ENCODE assay signal across 33 cellular contexts in the genomic region with DNA sequence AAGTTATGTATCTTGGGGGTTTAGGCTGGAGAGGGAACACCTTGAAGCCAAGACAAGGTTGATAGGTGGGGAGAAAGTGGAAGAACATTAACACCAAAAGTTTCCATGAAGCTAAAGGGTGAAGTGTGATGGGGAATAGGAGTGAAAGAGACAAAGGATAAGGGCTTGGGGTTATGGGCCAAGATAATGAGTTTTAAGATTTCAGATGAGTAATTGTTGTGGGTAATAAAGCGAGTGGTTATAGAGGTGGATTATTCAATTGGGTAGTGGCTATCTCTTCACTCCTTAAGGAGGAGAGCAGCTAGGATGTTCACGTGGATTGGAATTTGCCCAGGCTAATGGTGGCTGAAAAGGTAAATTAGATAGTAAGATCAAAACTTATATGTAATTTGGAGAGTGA. TPM values are rescaled to one million over a fixed set of nuclear protein-coding genes. Genes with fewer than 3 reads are reported as not detected.
DNase-seq lines count a peak whose midpoint lies in the region; ATAC-seq, FAIRE-seq and TF ChIP-seq lines count a peak whose summit lies in the region.
"Had no signal": no experiment of that assay in that cellular context is flagged by ENCODE, and none has a peak within 500 bp of the region (broad histone marks: within the 10 kb centered on the region; RNA-seq: fewer than 3 reads in every experiment).

No MANE protein-coding gene starts in this region.

- H3K36me3 Mint-ChIP-seq in activated T-helper 1 cell treated with anti-CD3 and anti-CD28 coated beads, Interleukin-12 subunit alpha, Interleukin-12 subunit beta, Interleukin-2, Interleukin-4 antibody, amounts not matched to agents 30 ng/mL and 10 ng/mL and 1 ng/mL, durations not matched to agents 14 hours and 24 hours and 36 hours (ENCODE audit: low read depth) = peaks cover 16% of the 10 kb centered on the region
- H3K36me3 Mint-ChIP-seq in memory B cell = peaks cover 20% of the 10 kb centered on the region

- DNase-seq in HepG2 (ENCODE audit: low spot score) = no peak
- DNase-seq in right lobe of liver = no peak
- no peak for DNase-seq in activated T-helper 1 cell treated with anti-CD3 and anti-CD28 coated beads, Interleukin-12 subunit alpha, Interleukin-12 subunit beta, Interleukin-2, Interleukin-4 antibody, amounts not matched to agents 30 ng/mL and 10 ng/mL and 1 ng/mL, durations not matched to agents 14 hours and 24 hours and 36 hours (ENCODE audit: low spot score)
- DNase-seq in memory B cell (ENCODE audit: low spot score in 2 of 2) = no peak
- DNase-seq in stimulated activated naive CD8-positive, alpha-beta T cell treated with anti-CD3 and anti-CD28 coated beads, Interleukin-15, amount 100 ng/mL, for 72 hours = no peak
- DNase-seq in HCEC 1CT = no peak
- DNase-seq in NCI-H1092 treated with DMSO at 0.1 percent for 48 hours (lab: John Stamatoyannopoulos, UW) = no peak
- DNase-seq: activated CD4-positive, alpha-beta T cell treated with anti-CD3 and anti-CD28 coated beads for 4 hours; activated CD8-positive, alpha-beta memory T cell treated with anti-CD3 and anti-CD28 coated beads, Interleukin-2, amount 10 ng/mL, durations not matched to agents 7 days and 5 days; activated effector memory CD4-positive, alpha-beta T cell treated with anti-CD3 and anti-CD28 coated beads, Interleukin-2, amount 50 U/mL, for 16 hours; amygdala; colonic mucosa; effector memory CD8-positive, alpha-beta T cell; head of caudate nucleus; Kasumi-1; lower lobe of right lung; mucosa of descending colon; NCI-H146; NCI-H2107; NCI-H446 treated with DMSO at 0.1 percent for 48 hours; NCI-H82; RPMI8226; stimulated activated CD4-positive, alpha-beta T cell treated with anti-CD3 and anti-CD28 coated beads, Interleukin-2, amount 100 ng/mL, for 48 hours; T-helper 1 cell had no signal

- H3K9me3 ChIP-seq in HepG2 (ENCODE audit: low read length) (no peaks in the 10 kb centered on the region), right lobe of liver (no peaks in the 10 kb centered on the region)
- H3K9me3 ChIP-seq: breast epithelium, colonic mucosa, lower lobe of right lung, mucosa of descending colon, right atrium auricular region, vagina had no signal

- H3K36me3 ChIP-seq in HepG2 (replicated peaks in 1 of 2; ENCODE audit: control insufficient read depth in 1 of 2, insufficient read depth in 2 of 2, low read length in 2 of 2) (peaks cover 7 to 29% of the 10 kb centered on the region in 2 experiments), right lobe of liver (no peaks in the 10 kb centered on the region)
- H3K36me3 ChIP-seq: breast epithelium, colonic mucosa, lower lobe of right lung, right atrium auricular region, vagina had no signal

- H3K27me3 ChIP-seq in HepG2 (ENCODE audit: control insufficient read depth in 1 of 2, insufficient read depth in 2 of 2, low read length in 2 of 2) = no peaks in the 10 kb centered on the region
- H3K27me3 ChIP-seq in right lobe of liver = no peaks in the 10 kb centered on the region
- H3K27me3 ChIP-seq: breast epithelium, colonic mucosa, right atrium auricular region, vagina had no signal

- TF ChIP-seq CTCF in HepG2 (CRISPR knock-in tag; IDR thresholded peaks at IDR 0.05) (no peak), right lobe of liver (IDR thresholded peaks at IDR 0.05) (no peak)

- no peaks in the 10 kb centered on the region for H3K9me3 Mint-ChIP-seq in activated T-helper 1 cell treated with anti-CD3 and anti-CD28 coated beads, Interleukin-12 subunit alpha, Interleukin-12 subunit beta, Interleukin-2, Interleukin-4 antibody, amounts not matched to agents 30 ng/mL and 10 ng/mL and 1 ng/mL, durations not matched to agents 14 hours and 24 hours and 36 hours
- no peaks in the 10 kb centered on the region for H3K9me3 Mint-ChIP-seq in memory B cell
- H3K9me3 Mint-ChIP-seq in stimulated activated naive CD8-positive, alpha-beta T cell treated with anti-CD3 and anti-CD28 coated beads, Interleukin-15, amount 100 ng/mL, for 72 hours = no peaks in the 10 kb centered on the region
- H3K9me3 Mint-ChIP-seq: effector memory CD8-positive, alpha-beta T cell had no signal

- no peak overlapping the region for H2AFZ ChIP-seq in HepG2 (ENCODE audit: low read length)
- H2AFZ ChIP-seq: parathyroid adenoma had no signal

- H3K4me1 ChIP-seq in HepG2 (ENCODE audit: insufficient read depth, low read length) (peaks cover 100% of the 10 kb centered on the region), right lobe of liver (peaks cover 0 to 33% (median 16%) of the 10 kb centered on the region in 4 donors)
- H3K4me1 ChIP-seq: breast epithelium, colonic mucosa had no signal

- peaks cover 45% of the 10 kb centered on the region for H3K4me1 Mint-ChIP-seq in activated T-helper 1 cell treated with anti-CD3 and anti-CD28 coated beads, Interleukin-12 subunit alpha, Interleukin-12 subunit beta, Interleukin-2, Interleukin-4 antibody, amounts not matched to agents 30 ng/mL and 10 ng/mL and 1 ng/mL, durations not matched to agents 14 hours and 24 hours and 36 hours (ENCODE audit: low read depth)
- H3K4me1 Mint-ChIP-seq in memory B cell = peaks cover 40% of the 10 kb centered on the region
- peaks cover 45% of the 10 kb centered on the region for H3K4me1 Mint-ChIP-seq in stimulated activated naive CD8-positive, alpha-beta T cell treated with anti-CD3 and anti-CD28 coated beads, Interleukin-15, amount 100 ng/mL, for 72 hours

- TF ChIP-seq EP300 in HepG2 (IDR thresholded peaks at IDR 0.05; ENCODE audit: low read depth in 2 of 2, low read length in 2 of 2) (no peak), HepG2 (CRISPR knock-in tag; IDR thresholded peaks at IDR 0.05; ENCODE audit: borderline replicate concordance) (no peak)

- POLR2A ChIA-PET in HepG2 (lab: Yijun Ruan, JAX) = interaction anchor here (2.1 kb wide), 1 partner anchor 66 kb away, joined by 5 read pairs; no protein-coding TSS in a partner anchor

- no peak overlapping the region for H3K4me3 ChIP-seq in HepG2 (replicated peaks in 1 of 3; ENCODE audit: insufficient read depth in 1 of 3, low read depth in 2 of 3, low read length in 3 of 3)
- no peak overlapping the region for H3K4me3 ChIP-seq in right lobe of liver
- H3K4me3 ChIP-seq: breast epithelium, colonic mucosa, lower lobe of right lung, mucosa of descending colon, right atrium auricular region, vagina had no signal

- in situ Hi-C loops in HepG2 (cut with HindIII; ENCODE audit: extremely low pct_ligation_motif_present, low pct_unique_long_range_greater_than_20kb) = loop anchor here (5.0 to 25.0 kb wide), 2 partner anchors 102 to 337 kb away; no protein-coding TSS in a partner anchor

- 93% methylated on average over 2 of the region's 2 CpGs for WGBS in HepG2 (ENCODE audit: low lambda C conversion rate)
- 96% methylated on average over 2 of the region's 2 CpGs for whole genome bisulfite sequencing in right lobe of liver (ENCODE audit: insufficient coverage, low coverage, low lambda C conversion rate, missing lambda C conversion rate)

- no peaks in the 10 kb centered on the region for H3K27me3 Mint-ChIP-seq in activated T-helper 1 cell treated with anti-CD3 and anti-CD28 coated beads, Interleukin-12 subunit alpha, Interleukin-12 subunit beta, Interleukin-2, Interleukin-4 antibody, amounts not matched to agents 30 ng/mL and 10 ng/mL and 1 ng/mL, durations not matched to agents 14 hours and 24 hours and 36 hours (ENCODE audit: insufficient read depth)
- H3K27me3 Mint-ChIP-seq in memory B cell = no peaks in the 10 kb centered on the region
- no peaks in the 10 kb centered on the region for H3K27me3 Mint-ChIP-seq in stimulated activated naive CD8-positive, alpha-beta T cell treated with anti-CD3 and anti-CD28 coated beads, Interleukin-15, amount 100 ng/mL, for 72 hours
- H3K27me3 Mint-ChIP-seq: activated CD8-positive, alpha-beta memory T cell treated with anti-CD3 and anti-CD28 coated beads, Interleukin-2, amount 10 ng/mL, durations not matched to agents 7 days and 5 days; effector memory CD8-positive, alpha-beta T cell had no signal

- CTCF ChIA-PET in HepG2 (lab: Yijun Ruan, JAX; ENCODE audit: low intra/inter-chr PET ratio, low total read pairs) = no interaction called here

- TF ChIP-seq RAD21 in HepG2 (CRISPR knock-in tag; IDR thresholded peaks at IDR 0.05) = no peak

- TF ChIP-seq POLR2A in HepG2 (IDR thresholded peaks at IDR 0.05; ENCODE audit: insufficient read depth in 1 of 2, low read depth in 2 of 2, low read length in 2 of 2) (no peak), right lobe of liver (IDR thresholded peaks at IDR 0.05) (no peak)

- H3K27ac Mint-ChIP-seq in activated T-helper 1 cell treated with anti-CD3 and anti-CD28 coated beads, Interleukin-12 subunit alpha, Interleukin-12 subunit beta, Interleukin-2, Interleukin-4 antibody, amounts not matched to agents 30 ng/mL and 10 ng/mL and 1 ng/mL, durations not matched to agents 14 hours and 24 hours and 36 hours = peak overlapping the region; percentile 20
- peak overlapping the region; percentile 62 for H3K27ac Mint-ChIP-seq in memory B cell
- peak overlapping the region in 1 of 2 donors; percentile 16 for H3K27ac Mint-ChIP-seq in stimulated activated naive CD8-positive, alpha-beta T cell treated with anti-CD3 and anti-CD28 coated beads, Interleukin-15, amount 100 ng/mL, for 72 hours
- H3K27ac Mint-ChIP-seq: activated CD8-positive, alpha-beta memory T cell treated with anti-CD3 and anti-CD28 coated beads, Interleukin-2, amount 10 ng/mL, durations not matched to agents 7 days and 5 days had no signal

- H3K79me2 ChIP-seq in HepG2 (ENCODE audit: insufficient read depth, low read length) = peaks cover 98% of the 10 kb centered on the region

- peaks cover 75% of the 10 kb centered on the region for H4K20me1 ChIP-seq in HepG2 (ENCODE audit: insufficient read depth, low read length)

- no peak for ATAC-seq in HepG2
- no peak for ATAC-seq in right lobe of liver
- ATAC-seq in memory B cell (ENCODE audit: low read depth) = no peak
- ATAC-seq in stimulated activated naive CD8-positive, alpha-beta T cell treated with anti-CD3 and anti-CD28 coated beads, Interleukin-15, amount 100 ng/mL, for 72 hours = peak; percentile 60
- ATAC-seq in GM19324 (IDR thresholded peaks at IDR 0.05; ENCODE audit: low FRiP score, unreplicated experiment) = no peak
- ATAC-seq: activated CD8-positive, alpha-beta memory T cell treated with anti-CD3 and anti-CD28 coated beads, Interleukin-2, amount 10 ng/mL, durations not matched to agents 7 days and 5 days; effector memory CD8-positive, alpha-beta T cell; HCT116; lower lobe of right lung; mucosa of descending colon had no signal

- FAIRE-seq in HepG2 (lab: Jason Lieb, UNC) = no peak
- FAIRE-seq: TTC549 had no signal

- intact Hi-C loops in HepG2 (cut with micrococcal nuclease; ENCODE audit: unreplicated experiment) (loop anchor here (5.0 kb wide), 1 partner anchor 347 kb away; no protein-coding TSS in a partner anchor), right lobe of liver (cut with DNase I) (loop anchor here in 1 of 2 donors (10.0 kb wide), 1 partner anchor 104 kb away; no protein-coding TSS in a partner anchor)
- intact Hi-C loops in activated T-helper 1 cell treated with anti-CD3 and anti-CD28 coated beads, Interleukin-12 subunit alpha, Interleukin-12 subunit beta, Interleukin-2, Interleukin-4 antibody, amounts not matched to agents 30 ng/mL and 10 ng/mL and 1 ng/mL, durations not matched to agents 14 hours and 24 hours and 36 hours (cut with micrococcal nuclease) = loop anchor here (10.0 kb wide), 1 partner anchor 354 kb away; no protein-coding TSS in a partner anchor

- H3K4me2 ChIP-seq in HepG2 (ENCODE audit: low read depth, low read length) = peak overlapping the region; percentile 40

- no TSS peak for BruUV-seq in HepG2 (replicated peaks; lab: Mats Ljungman, UMichigan)

- no peak overlapping the region for H3K9ac ChIP-seq in HepG2 (ENCODE audit: insufficient read depth, low read depth, low read length)
- H3K9ac ChIP-seq: parathyroid adenoma had no signal

- peak overlapping the region; percentile 78 for H3K27ac ChIP-seq in HepG2 (ENCODE audit: extremely low read length, insufficient read depth, low read length)
- no peak overlapping the region for H3K27ac ChIP-seq in right lobe of liver
- H3K27ac ChIP-seq: breast epithelium, C4-2B, colonic mucosa, lower lobe of right lung, parathyroid adenoma, right atrium auricular region, vagina had no signal

- no peak overlapping the region for H3K4me3 Mint-ChIP-seq in activated T-helper 1 cell treated with anti-CD3 and anti-CD28 coated beads, Interleukin-12 subunit alpha, Interleukin-12 subunit beta, Interleukin-2, Interleukin-4 antibody, amounts not matched to agents 30 ng/mL and 10 ng/mL and 1 ng/mL, durations not matched to agents 14 hours and 24 hours and 36 hours
- H3K4me3 Mint-ChIP-seq in memory B cell = no peak overlapping the region
- H3K4me3 Mint-ChIP-seq in stimulated activated naive CD8-positive, alpha-beta T cell treated with anti-CD3 and anti-CD28 coated beads, Interleukin-15, amount 100 ng/mL, for 72 hours = peak overlapping the region in 1 of 2 donors; percentile 19
- H3K4me3 Mint-ChIP-seq: activated CD8-positive, alpha-beta memory T cell treated with anti-CD3 and anti-CD28 coated beads, Interleukin-2, amount 10 ng/mL, durations not matched to agents 7 days and 5 days; neural crest cell had no signal

RNA-seq across cellular contexts. Expression of a gene that starts 29.8 kb away (rescaled TPM):
- total RNA-seq in HepG2 (2016; rRNA removed; fragmentation: Illumina TruSeq; extraction: Trizol) (243 and 362 TPM in 2 replicates), right lobe of liver (10 to 100 TPM; 28.3 to 55.7 (median 36.7) TPM)
- total RNA-seq in HepG2 (2016; cell fraction: cytosol; rRNA removed; fragmentation: Illumina TruSeq; extraction: Trizol; ENCODE audit: low read depth) = 33.1 and 38.2 TPM in 2 replicates
- 236 and 353 TPM in 2 replicates for total RNA-seq in HepG2 (2016; cell fraction: insoluble cytoplasmic fraction; rRNA removed; fragmentation: Illumina TruSeq; extraction: Trizol)
- 84.2 and 89.8 TPM in 2 replicates for total RNA-seq in HepG2 (2016; cell fraction: membrane; rRNA removed; fragmentation: Illumina TruSeq; extraction: Trizol)
- 261 and 283 TPM in 2 replicates for total RNA-seq in HepG2 (2016; cell fraction: nucleus; rRNA removed; fragmentation: Illumina TruSeq; extraction: Trizol)
- polyA plus RNA-seq in HepG2 (2011; rRNA removed) = 355 and 476 TPM in 2 replicates
- polyA plus RNA-seq in HepG2 (2011; cell fraction: cytosol; rRNA removed) = 199 and 296 TPM in 2 replicates
- 364 and 369 TPM in 2 replicates for polyA plus RNA-seq in HepG2 (2011; cell fraction: nucleus; rRNA removed)
- 244 and 400 TPM in 2 replicates for polyA plus RNA-seq in HepG2 (2012)
- 6.9 and 8.0 TPM in 2 replicates for polyA plus RNA-seq in HepG2 (2016; cell fraction: cytosol; fragmentation: Illumina TruSeq; extraction: Trizol; ENCODE audit: low read depth)
- 247 and 266 TPM in 2 replicates for polyA plus RNA-seq in HepG2 (2016; cell fraction: insoluble cytoplasmic fraction; fragmentation: Illumina TruSeq; extraction: Trizol; ENCODE audit: low read depth)
- 32.1 and 33.7 TPM in 2 replicates for polyA plus RNA-seq in HepG2 (2016; cell fraction: membrane; fragmentation: Illumina TruSeq; extraction: Trizol; ENCODE audit: low read depth)
- polyA plus RNA-seq in HepG2 (2016; cell fraction: nucleus; fragmentation: Illumina TruSeq; extraction: Trizol; ENCODE audit: insufficient read depth, low read depth) = 219 and 231 TPM in 2 replicates
- polyA minus RNA-seq in HepG2 (2011; rRNA and poly(A)+ RNA removed; ENCODE audit: low replicate concordance) = 36.9 and 556 TPM in 2 replicates
- 400 and 421 TPM in 2 replicates for polyA minus RNA-seq in HepG2 (2011; cell fraction: cytosol; rRNA and poly(A)+ RNA removed)
- 1,279 and 1,350 TPM in 2 replicates for polyA minus RNA-seq in HepG2 (2011; cell fraction: nucleus; rRNA and poly(A)+ RNA removed)
- 56.7 and 58.9 TPM in 2 replicates for total RNA-seq in activated T-helper 1 cell treated with anti-CD3 and anti-CD28 coated beads, Interleukin-12 subunit alpha, Interleukin-12 subunit beta, Interleukin-2, Interleukin-4 antibody, amounts not matched to agents 30 ng/mL and 10 ng/mL and 1 ng/mL, durations not matched to agents 14 hours and 24 hours and 36 hours
